Comparison of ENCODE assay signal across 1 cellular context in the genomic region with DNA sequence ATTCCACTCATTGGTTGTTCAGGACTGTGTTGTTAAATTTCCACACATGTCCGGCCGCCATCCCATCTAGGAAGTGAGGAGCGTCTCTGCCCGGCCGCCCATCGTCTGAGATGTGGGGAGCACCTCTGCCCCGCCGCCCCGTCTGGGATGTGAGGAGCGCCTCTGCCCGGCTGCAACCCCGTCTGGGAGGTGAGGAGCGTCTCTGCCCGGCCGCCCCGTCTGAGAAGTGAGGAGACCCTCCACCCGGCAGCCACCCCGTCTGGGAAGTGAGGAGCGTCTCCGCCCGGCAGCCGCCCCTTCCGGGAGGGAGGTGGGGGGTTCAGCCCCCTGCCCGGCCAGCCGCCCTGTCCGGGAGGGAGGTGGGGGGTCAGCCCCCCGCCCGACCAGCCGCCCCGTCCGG. TPM values are rescaled to one million over a fixed set of nuclear protein-coding genes. Genes with fewer than 3 reads are reported as not detected.
"Had no signal": no experiment of that assay in that cellular context is flagged by ENCODE, and none has a peak within 500 bp of the region (broad histone marks: within the 10 kb centered on the region; RNA-seq: fewer than 3 reads in every experiment).

No MANE protein-coding gene starts in this region.

RNA-seq across cellular contexts. Expression of a gene that starts 6.4 kb away (rescaled TPM):
- total RNA-seq: K562 had no signal
